In genomic region chr13:31670831-31671617, GRCh38 we compare ENCODE assay signal across 19 cellular contexts.
A peak's percentile ranks its signal among the peaks of the same experiment; 100 is the strongest.
DNase-seq lines count a peak whose midpoint lies in the region; ATAC-seq and TF ChIP-seq lines count a peak whose summit lies in the region.
"Had no signal": no experiment of that assay in that cellular context is flagged by ENCODE, and none has a peak within 500 bp of the region (broad histone marks: within the 10 kb centered on the region; RNA-seq: fewer than 3 reads in every experiment).

No MANE protein-coding gene starts in this region.

- no peaks in the 10 kb centered on the region for H3K36me3 ChIP-seq in GM23248 (ENCODE audit: low read depth)

- no peaks in the 10 kb centered on the region for H3K23me2 ChIP-seq in H9 (ENCODE audit: insufficient read length, low read depth, low read length, poor library complexity, severe bottlenecking)

- no peak overlapping the region for H3T11ph ChIP-seq in H9 (ENCODE audit: low read length)

- H3K79me2 ChIP-seq in GM23248 (ENCODE audit: insufficient read depth) (no peaks in the 10 kb centered on the region), H9 (ENCODE audit: insufficient read depth, low read length) (no peaks in the 10 kb centered on the region)

- H4K20me1 ChIP-seq in GM23248 (ENCODE audit: insufficient read depth) (no peaks in the 10 kb centered on the region), H9 (ENCODE audit: control insufficient read depth, insufficient read depth, insufficient read length) (peaks cover 2% of the 10 kb centered on the region)

- no peak overlapping the region for H3K4me3 Mint-ChIP-seq in natural killer cell treated with Interleukin-12 subunit alpha and Interleukin-12 subunit beta and Interleukin-15 and Interleukin-18, amount 100 ng/mL, for 72 hours
- no peak overlapping the region for H3K4me3 Mint-ChIP-seq in H9

- no peak overlapping the region for H2BK5ac ChIP-seq in H9 (ENCODE audit: insufficient read length, low read length)

- H4K5ac ChIP-seq in H9 (ENCODE audit: insufficient read length, low read depth, low read length): no peak overlapping the region

- no peaks in the 10 kb centered on the region for H3K79me1 ChIP-seq in H9 (ENCODE audit: insufficient read depth, low read depth, low read length, poor library complexity, severe bottlenecking)

- no peak overlapping the region for H3K23ac ChIP-seq in H9 (ENCODE audit: insufficient read length, low read depth, low read length)

- H3K4me1 ChIP-seq in GM23248 (ENCODE audit: insufficient read depth) (peaks cover 33% of the 10 kb centered on the region), H9 (ENCODE audit: insufficient read depth, low read length) (no peaks in the 10 kb centered on the region)

- DNase-seq in A172 (ENCODE audit: low spot score) (peak; percentile 15), GM23248 (peak; percentile 50), RPMI7951 (ENCODE audit: low read depth) (peak; percentile 25), fibroblast of pulmonary artery (ENCODE audit: low read depth) (peak; percentile 28), H9 (no peak), amygdala (lab: John Stamatoyannopoulos, UW) (no peak)
- DNase-seq in natural killer cell treated with Interleukin-12 subunit alpha and Interleukin-12 subunit beta and Interleukin-15 and Interleukin-18, amount 100 ng/mL, for 72 hours (ENCODE audit: low spot score): no peak
- DNase-seq: 8988T, COR-L47, DMS79 treated with DMSO at 0.1 percent for 48 hours, GOT3, Karpas-422, MV-4-11, NCI-H1436, NCI-H2029 treated with DMSO at 0.1 percent for 48 hours, NCI-H526 had no signal

- H3K9me2 ChIP-seq in GM23248 (ENCODE audit: insufficient read depth): no peaks in the 10 kb centered on the region

- 2 to 8% methylated on average over 1 of the region's 1 CpG for WGBS in GM23248 (ENCODE audit: low coverage in 1 of 2, low lambda C conversion rate in 2 of 2, missing lambda C conversion rate in 2 of 2), 2 experiments
- no CpG with 5 or more reads among the region's 1 CpG for WGBS in H9 (ENCODE audit: extremely low coverage, insufficient read length, low lambda C conversion rate)

- ATAC-seq in natural killer cell treated with Interleukin-12 subunit alpha and Interleukin-12 subunit beta and Interleukin-15 and Interleukin-18, amount 100 ng/mL, for 72 hours: no peak
- ATAC-seq in HG03565 (IDR thresholded peaks at IDR 0.05; ENCODE audit: unreplicated experiment): no peak

- peaks cover 15% of the 10 kb centered on the region; the same call in 1 of the 2 replicates for H3F3A ChIP-seq in GM23248 (ENCODE audit: insufficient read depth)

- H2AFZ ChIP-seq in GM23248: no peak overlapping the region
- no peak overlapping the region for H2AFZ ChIP-seq in H9 (ENCODE audit: low read length)

- H3K14ac ChIP-seq in H9 (ENCODE audit: insufficient read depth, low read length): no peak overlapping the region

- H2BK20ac ChIP-seq in H9 (ENCODE audit: low read depth, low read length, poor library complexity, severe bottlenecking): no peak overlapping the region

- H3K36me3 Mint-ChIP-seq in natural killer cell treated with Interleukin-12 subunit alpha and Interleukin-12 subunit beta and Interleukin-15 and Interleukin-18, amount 100 ng/mL, for 72 hours: no peaks in the 10 kb centered on the region
- peaks cover 19 to 45% (median 19%) of the 10 kb centered on the region in 3 experiments for H3K36me3 Mint-ChIP-seq in H9 (ENCODE audit: insufficient read depth in 1 of 3, low read depth in 3 of 3)

- TF ChIP-seq CTCF in fibroblast of pulmonary artery (IDR thresholded peaks at IDR 0.05; ENCODE audit: low read length, missing control alignments) (no peak), H9 (conservative IDR thresholded peaks at IDR 0.05) (no peak)

- H3K9ac ChIP-seq in GM23248 (no peak overlapping the region), H9 (ENCODE audit: extremely low read depth, insufficient read length, low read length) (no peak overlapping the region)

- no peak overlapping the region for H3K27ac Mint-ChIP-seq in natural killer cell treated with Interleukin-12 subunit alpha and Interleukin-12 subunit beta and Interleukin-15 and Interleukin-18, amount 100 ng/mL, for 72 hours
- H3K27ac Mint-ChIP-seq in H9: no peak overlapping the region

- no peak overlapping the region for H3K18ac ChIP-seq in H9 (ENCODE audit: insufficient read length, low read depth, low read length)

- no peak overlapping the region for H2BK12ac ChIP-seq in H9 (ENCODE audit: insufficient read length, low read depth, low read length)

- H3K27me3 ChIP-seq in GM23248 (replicated peaks; ENCODE audit: insufficient read depth): no peaks in the 10 kb centered on the region
- H3K27me3 ChIP-seq in H9 (ENCODE audit: insufficient read depth, low read length): no peaks in the 10 kb centered on the region

- H2BK15ac ChIP-seq in H9 (ENCODE audit: low read depth, low read length): no peak overlapping the region

- in situ Hi-C loops in GM23248 (cut with MboI): no loop called here

- H3K27me3 Mint-ChIP-seq in natural killer cell treated with Interleukin-12 subunit alpha and Interleukin-12 subunit beta and Interleukin-15 and Interleukin-18, amount 100 ng/mL, for 72 hours: peaks cover 6 to 14% of the 10 kb centered on the region in 2 donors
- no peaks in the 10 kb centered on the region for H3K27me3 Mint-ChIP-seq in H9 (ENCODE audit: low read depth)

- no peaks in the 10 kb centered on the region for H3K4me1 Mint-ChIP-seq in natural killer cell treated with Interleukin-12 subunit alpha and Interleukin-12 subunit beta and Interleukin-15 and Interleukin-18, amount 100 ng/mL, for 72 hours (ENCODE audit: low read depth in 2 of 2)
- 0 out of 4 replicates have a peak, but pooled peaks cover 0 to 7% of the 10 kb centered on the region in 2 experiments for H3K4me1 Mint-ChIP-seq in H9

- H3K56ac ChIP-seq in H9 (ENCODE audit: insufficient read length, low read depth, low read length): no peak overlapping the region

- no peak overlapping the region for H4K8ac ChIP-seq in H9 (replicated peaks; ENCODE audit: insufficient read length, low read depth, low read length)

- no peak overlapping the region for H3K4me3 ChIP-seq in GM23248
- no peak overlapping the region for H3K4me3 ChIP-seq in fibroblast of pulmonary artery (replicated peaks; ENCODE audit: low read depth, low read length)
- H3K4me3 ChIP-seq: SK-N-MC had no signal

- H3K4me2 ChIP-seq in GM23248 (ENCODE audit: unreplicated experiment) (no peak overlapping the region), H9 (ENCODE audit: insufficient read depth, insufficient read length, low read length) (no peak overlapping the region)

- H3K27ac ChIP-seq in GM23248 (no peak overlapping the region), H9 (ENCODE audit: insufficient read length, low read depth, low read length) (no peak overlapping the region)
- H3K27ac ChIP-seq: C4-2B, SK-N-MC had no signal

- H3K4ac ChIP-seq in H9 (ENCODE audit: low read depth, low read length): no peak overlapping the region

- H3K9me3 ChIP-seq in GM23248 (ENCODE audit: low read depth) (no peaks in the 10 kb centered on the region), H9 (ENCODE audit: control insufficient read depth, low read depth, low read length) (no peaks in the 10 kb centered on the region)

- no peak overlapping the region for H2BK120ac ChIP-seq in H9 (ENCODE audit: low read depth, low read length, poor library complexity, severe bottlenecking)

- no peak overlapping the region for H4K91ac ChIP-seq in H9 (ENCODE audit: insufficient read length, low read depth, low read length)

- peaks cover 2% of the 10 kb centered on the region for H3K9me3 Mint-ChIP-seq in natural killer cell treated with Interleukin-12 subunit alpha and Interleukin-12 subunit beta and Interleukin-15 and Interleukin-18, amount 100 ng/mL, for 72 hours
- peaks cover 25 to 30% of the 10 kb centered on the region in 2 experiments for H3K9me3 Mint-ChIP-seq in H9

- no peak overlapping the region for H2AK5ac ChIP-seq in H9 (ENCODE audit: insufficient read length, low read length)

Comparison
In these comparisons a context has a peak if more than half of its experiments do, and no peak if none do; other contexts are left out.
1. DNase-seq: peak in A172 (single experiment), GM23248 (single experiment), RPMI7951 (single experiment) and fibroblast of pulmonary artery (single experiment); none in natural killer cell treated with Interleukin-12 subunit alpha and Interleukin-12 subunit beta and Interleukin-15 and Interleukin-18, amount 100 ng/mL, for 72 hours (single experiment), H9 (single experiment) and amygdala (0 of 56).